In genomic region chr17:18403604-18404003, GRCh38 we compare ENCODE assay signal across 15 cellular contexts. TPM values are rescaled to one million over a fixed set of nuclear protein-coding genes. Genes with fewer than 3 reads are reported as not detected.
DNase-seq lines count a peak whose midpoint lies in the region; ATAC-seq, FAIRE-seq and TF ChIP-seq lines count a peak whose summit lies in the region.
"Not testable (repeated sequence)": the region's sequence is repeated elsewhere in the genome, so short reads cannot be mapped to it uniquely, and the experiment has no call there.
"Had no signal": no experiment of that assay in that cellular context is flagged by ENCODE, and none has a peak within 500 bp of the region (broad histone marks: within the 10 kb centered on the region; RNA-seq: fewer than 3 reads in every experiment).

No MANE protein-coding gene starts in this region.

- peak overlapping the region; percentile 51 for H3K4me3 ChIP-seq in DOHH2 (ENCODE audit: low read length)
- H3K4me3 ChIP-seq in GM12878 = not testable (repeated sequence)

- H3K9ac ChIP-seq in GM12878 (ENCODE audit: control insufficient read depth, insufficient read depth, low read length) = not testable (repeated sequence)

- WGBS in GM12878 (ENCODE audit: insufficient coverage, insufficient replicate concordance, low lambda C conversion rate, missing lambda C conversion rate) = no CpG with 5 or more reads among the region's 5 CpGs

- POLR2A ChIA-PET in GM12878 (lab: Charles Lee) = not testable (repeated sequence)

- TF ChIP-seq POLR2A in GM12878 (IDR thresholded peaks at IDR 0.05; ENCODE audit: low read depth, low read length) = not testable (repeated sequence)

- peaks cover 20% of the 10 kb centered on the region for H3K4me1 ChIP-seq in DOHH2 (ENCODE audit: control insufficient read depth, low read length)
- not testable (repeated sequence) for H3K4me1 ChIP-seq in GM12878 (ENCODE audit: control insufficient read depth, insufficient read depth, low read length)

- DNase-seq in GM12878 (ENCODE audit: low read depth, low spot score) = not testable (repeated sequence)

- RAD21 ChIA-PET in GM12878 (lab: Charles Lee; ENCODE audit: unreplicated experiment) = not testable (repeated sequence)

- BruUV-seq in GM12878 (replicated peaks; lab: Mats Ljungman, UMichigan) = not testable (repeated sequence)

- not testable (repeated sequence) for TF ChIP-seq EP300 in GM12878 (IDR thresholded peaks at IDR 0.05; ENCODE audit: borderline replicate concordance in 1 of 2, control insufficient read depth in 1 of 2, low read depth in 2 of 2, low read length in 2 of 2)

- not testable (repeated sequence) for H3K36me3 ChIP-seq in DOHH2 (ENCODE audit: control insufficient read depth, low read length); GM12878 (ENCODE audit: control insufficient read depth in 2 of 2, insufficient read depth in 2 of 2, low read length in 1 of 2)

- TF ChIP-seq RAD21 in GM12878 (IDR thresholded peaks at IDR 0.05; ENCODE audit: insufficient read depth, low read depth, low read length) = not testable (repeated sequence)

- H3K79me2 ChIP-seq in DOHH2 (ENCODE audit: control insufficient read depth, low read length); GM12878 (ENCODE audit: control insufficient read depth, insufficient read depth, low read length): not testable (repeated sequence)

- SMC1A ChIA-PET in GM12878 (lab: Charles Lee; ENCODE audit: uncharacterized antibody, unreplicated experiment) = not testable (repeated sequence)

- not testable (repeated sequence) for H2AFZ ChIP-seq in GM12878 (ENCODE audit: control insufficient read depth, low read depth, low read length)

- H3K27me3 ChIP-seq in DOHH2 (ENCODE audit: control insufficient read depth, low read length); GM12878 (replicated peaks in 1 of 2; ENCODE audit: control insufficient read depth in 2 of 2, insufficient read depth in 2 of 2, low read length in 1 of 2): not testable (repeated sequence)

- peak overlapping the region; percentile 23 for H3K27ac ChIP-seq in DOHH2 (ENCODE audit: low read depth, low read length)
- H3K27ac ChIP-seq in GM12878 (ENCODE audit: control insufficient read depth, insufficient read depth) = not testable (repeated sequence)

- H4K20me1 ChIP-seq in DOHH2 (ENCODE audit: control insufficient read depth, insufficient read depth, low read depth, low read length); GM12878 (ENCODE audit: control insufficient read depth, insufficient read depth): not testable (repeated sequence)

- not testable (repeated sequence) for H3K9me2 ChIP-seq in DOHH2 (replicated peaks; ENCODE audit: control insufficient read depth, low read length)

- in situ Hi-C loops in GM12878 (cut with MboI) = loop anchor here (25.0 kb wide), 1 partner anchor 1591 kb away; no protein-coding TSS in a partner anchor

- H3K9me3 ChIP-seq in DOHH2 (ENCODE audit: control insufficient read depth, insufficient read depth, low read length); GM12878 (replicated peaks; ENCODE audit: control insufficient read depth, insufficient read depth, low read length): not testable (repeated sequence)

- H3K4me2 ChIP-seq in DOHH2 (ENCODE audit: low read length) = peak overlapping the region; percentile 62
- not testable (repeated sequence) for H3K4me2 ChIP-seq in GM12878 (ENCODE audit: control insufficient read depth, insufficient read depth)

- intact Hi-C loops in GM12878 (cut with micrococcal nuclease; ENCODE audit: unreplicated experiment) = not testable (repeated sequence)

- FAIRE-seq in GM12878 (lab: Jason Lieb, UNC) = peak; percentile 84

- ATAC-seq in GM18861 (IDR thresholded peaks at IDR 0.05; ENCODE audit: unreplicated experiment) (peak; percentile 83), GM19351 (IDR thresholded peaks at IDR 0.05; ENCODE audit: unreplicated experiment) (peak; percentile 70), GM21526 (IDR thresholded peaks at IDR 0.05; ENCODE audit: low FRiP score, unreplicated experiment) (peak; percentile 90), HG02759 (IDR thresholded peaks at IDR 0.05; ENCODE audit: unreplicated experiment) (peak; percentile 92), HG03064 (IDR thresholded peaks at IDR 0.05; ENCODE audit: low read depth, unreplicated experiment) (peak; percentile 96), HG03378 (IDR thresholded peaks at IDR 0.05; ENCODE audit: unreplicated experiment) (peak; percentile 63), GM12878 (peak; percentile 95)

- CTCF ChIA-PET in GM12878 (lab: Yijun Ruan, JAX) = not testable (repeated sequence)

- H3F3A ChIP-seq in DOHH2 (ENCODE audit: control insufficient read depth, insufficient read depth) = not testable (repeated sequence)

- not testable (repeated sequence) for TF ChIP-seq CTCF in DOHH2 (IDR thresholded peaks at IDR 0.05; ENCODE audit: low read depth, low read length, poor library complexity, severe bottlenecking); GM12878 (IDR thresholded peaks at IDR 0.05 in 2 of 3, conservative IDR thresholded peaks at IDR 0.05 in 1 of 3; ENCODE audit: control insufficient read depth in 2 of 3, extremely low read depth in 1 of 3, insufficient read depth in 1 of 3, low read depth in 3 of 3, low read length in 3 of 3)

RNA-seq across cellular contexts. Expression of gene EVPLL, which starts 26.0 kb away (rescaled TPM):
- not detected in 2 replicates for total RNA-seq in GM12878 (2013; cell fraction: nucleolus; rRNA removed)
- total RNA-seq in GM12878 (2014; rRNA removed) (not detected in 2 replicates), GM12878 (2014; rRNA removed; fragmentation: Illumina TruSeq; extraction: Trizol) (not detected in 2 replicates), GM12878 (2021) (not detected in 2 replicates)
- not detected for polyA plus RNA-seq in GM12878 (2011; ENCODE audit: low read depth)
- polyA plus RNA-seq in GM12878 (2011; rRNA removed) (not detected in 2 replicates), GM12878 (2014; fragmentation: Illumina TruSeq; extraction: Trizol) (not detected in 2 replicates), GM12878 (2014; fragmentation: Nextera tagmentation; extraction: Ambion mirVana) (not detected), GM12878 (2014; rRNA removed) (not detected in 2 replicates), GM12878 (2016; fragmentation: Nextera tagmentation; extraction: Ambion mirVana) (not detected)
- polyA plus RNA-seq in GM12878 (2011; cell fraction: cytosol; rRNA removed) = not detected in 2 replicates
- not detected in 2 replicates for polyA plus RNA-seq in GM12878 (2011; cell fraction: nucleus; rRNA removed)
- not detected in 2 replicates for polyA plus RNA-seq in GM12878 (2012)
- not detected in 2 replicates for polyA minus RNA-seq in GM12878 (2011; rRNA and poly(A)+ RNA removed)
- polyA minus RNA-seq in GM12878 (2011; cell fraction: cytosol; rRNA and poly(A)+ RNA removed) = not detected in 2 replicates
- polyA minus RNA-seq in GM12878 (2011; cell fraction: nucleus; rRNA and poly(A)+ RNA removed) = not detected in 2 replicates
- total RNA-seq: activated CD4-positive, alpha-beta memory T cell treated with anti-CD3 and anti-CD28 coated beads, Interleukin-2, amount 10 ng/mL, durations not matched to agents 7 days and 5 days; activated naive CD8-positive, alpha-beta T cell treated with anti-CD3 and anti-CD28 coated beads, Interleukin-2, amount 10 ng/mL, durations not matched to agents 7 days and 5 days; CD8-positive, alpha-beta T cell; dermis microvascular lymphatic vessel endothelial cell; G401; right cardiac atrium had no signal
- polyA plus RNA-seq: neural cell, right cardiac atrium had no signal

RNA-seq across cellular contexts. Expression of gene SHMT1, which starts 40.3 kb away (rescaled TPM):
- 29.6 and 32.0 TPM in 2 replicates for total RNA-seq in GM12878 (2013; cell fraction: nucleolus; rRNA removed)
- total RNA-seq in GM12878 (2014; rRNA removed) (36.6 and 38.8 TPM in 2 replicates), GM12878 (2014; rRNA removed; fragmentation: Illumina TruSeq; extraction: Trizol) (23.5 and 27.2 TPM in 2 replicates), GM12878 (2021) (34.9 and 38.0 TPM in 2 replicates)
- polyA plus RNA-seq in GM12878 (2011; ENCODE audit: low read depth) = 10.1 TPM
- polyA plus RNA-seq in GM12878 (2011; rRNA removed) (14.6 and 21.7 TPM in 2 replicates), GM12878 (2014; fragmentation: Illumina TruSeq; extraction: Trizol) (21.9 and 31.3 TPM in 2 replicates), GM12878 (2014; fragmentation: Nextera tagmentation; extraction: Ambion mirVana) (1 to 10 TPM; 5.2 to 7.5 TPM), GM12878 (2014; rRNA removed) (38.0 and 39.6 TPM in 2 replicates), GM12878 (2016; fragmentation: Nextera tagmentation; extraction: Ambion mirVana) (10 to 100 TPM; 59.7 to 60.1 TPM)
- polyA plus RNA-seq in GM12878 (2011; cell fraction: cytosol; rRNA removed) = 26.3 and 29.8 TPM in 2 replicates
- polyA plus RNA-seq in GM12878 (2011; cell fraction: nucleus; rRNA removed) = 27.3 and 41.9 TPM in 2 replicates
- polyA plus RNA-seq in GM12878 (2012) = 16.7 and 18.9 TPM in 2 replicates
- 16.3 and 23.0 TPM in 2 replicates for polyA minus RNA-seq in GM12878 (2011; rRNA and poly(A)+ RNA removed)
- 10.0 and 12.3 TPM in 2 replicates for polyA minus RNA-seq in GM12878 (2011; cell fraction: cytosol; rRNA and poly(A)+ RNA removed)
- 9.3 and 23.3 TPM in 2 replicates for polyA minus RNA-seq in GM12878 (2011; cell fraction: nucleus; rRNA and poly(A)+ RNA removed)
